ENCODE assay signal across 16 cellular contexts in the genomic region with DNA sequence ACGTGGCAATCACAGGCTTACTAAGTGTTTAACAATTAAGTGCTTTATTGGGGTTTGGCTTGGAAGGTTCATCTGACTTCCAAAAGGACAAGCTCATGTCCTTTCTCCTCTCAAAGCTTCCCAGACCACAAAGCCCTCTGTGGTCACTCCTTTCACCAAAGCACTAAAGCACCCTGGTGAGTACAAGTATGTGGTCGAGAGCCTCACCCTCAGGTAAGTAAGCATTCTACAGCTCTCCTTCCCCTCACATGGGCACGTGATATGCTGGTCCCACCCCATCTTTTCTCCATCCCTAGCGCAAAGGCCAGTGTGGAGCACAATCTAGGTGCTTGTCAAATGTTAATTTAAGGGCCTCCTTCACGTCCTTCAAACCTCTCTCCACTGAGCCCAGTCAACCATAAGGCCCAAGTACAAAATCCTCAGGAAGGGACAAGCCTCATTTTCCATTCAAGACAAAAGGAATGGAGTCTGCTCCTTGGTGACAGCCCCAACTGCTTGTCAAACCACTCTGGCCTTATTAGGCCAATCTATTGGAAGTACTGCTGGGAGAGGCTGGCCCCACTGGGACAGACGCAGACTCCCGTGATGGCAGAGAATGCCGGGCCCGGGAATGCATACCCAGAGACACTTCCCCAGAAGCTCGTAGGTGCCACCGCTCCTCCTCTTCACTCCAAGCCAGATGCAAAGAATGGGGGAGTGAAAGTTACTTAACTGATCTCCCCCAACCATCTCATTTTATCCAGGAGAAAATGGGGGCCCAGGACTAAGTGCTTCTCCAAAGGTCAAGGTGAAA. TPM values are rescaled to one million over a fixed set of nuclear protein-coding genes. Genes with fewer than 3 reads are reported as not detected.
DNase-seq lines count a peak whose midpoint lies in the region; ATAC-seq and TF ChIP-seq lines count a peak whose summit lies in the region.
"Had no signal": no experiment of that assay in that cellular context is flagged by ENCODE, and none has a peak within 500 bp of the region (broad histone marks: within the 10 kb centered on the region; RNA-seq: fewer than 3 reads in every experiment).

No MANE protein-coding gene starts in this region.

- no peaks in the 10 kb centered on the region for H3K9me3 ChIP-seq in DND-41 (ENCODE audit: insufficient read depth, low read length, severe bottlenecking)
- H3K9me3 ChIP-seq in neural progenitor cell (ENCODE audit: low read depth), result no peaks in the 10 kb centered on the region
- H3K9me3 ChIP-seq: HAP-1, pancreas had no signal

- no peak overlapping the region for H3K27ac Mint-ChIP-seq in neural progenitor cell
- H3K27ac Mint-ChIP-seq: stimulated activated naive CD8-positive, alpha-beta T cell treated with anti-CD3 and anti-CD28 coated beads, Interleukin-15, Interleukin-2, amounts not matched to agents 100 ng/mL and 50 ng/mL, for 24 hours had no signal

- no peaks in the 10 kb centered on the region for H3K27me3 ChIP-seq in DND-41 (ENCODE audit: insufficient read depth, low read length, poor library complexity)
- H3K27me3 ChIP-seq in neural progenitor cell, result no peaks in the 10 kb centered on the region
- H3K27me3 ChIP-seq: pancreas had no signal

- H3K9me3 Mint-ChIP-seq in neural progenitor cell, result no peaks in the 10 kb centered on the region
- H3K9me3 Mint-ChIP-seq: stimulated activated naive CD8-positive, alpha-beta T cell treated with anti-CD3 and anti-CD28 coated beads, Interleukin-15, Interleukin-2, amounts not matched to agents 100 ng/mL and 50 ng/mL, for 24 hours had no signal

- H3K27me3 Mint-ChIP-seq in neural progenitor cell (ENCODE audit: insufficient read depth, low read depth), result peaks cover 4% of the 10 kb centered on the region
- H3K27me3 Mint-ChIP-seq: stimulated activated naive CD8-positive, alpha-beta T cell treated with anti-CD3 and anti-CD28 coated beads, Interleukin-15, Interleukin-2, amounts not matched to agents 100 ng/mL and 50 ng/mL, for 24 hours had no signal

- H3K4me2 ChIP-seq in DND-41 (ENCODE audit: insufficient read depth, low read length), result no peak overlapping the region
- no peak overlapping the region for H3K4me2 ChIP-seq in neural progenitor cell
- H3K4me2 ChIP-seq: smooth muscle cell had no signal

- peaks cover 82% of the 10 kb centered on the region for H3F3A ChIP-seq in neural progenitor cell (ENCODE audit: low read depth)

- H2AFZ ChIP-seq in DND-41 (ENCODE audit: low read depth, low read length) (no peak overlapping the region), neural progenitor cell (replicated peaks) (no peak overlapping the region)

- ATAC-seq in DND-41 (ENCODE audit: insufficient read depth, low read depth) (no peak), HG03025 (IDR thresholded peaks at IDR 0.05; ENCODE audit: low FRiP score, unreplicated experiment) (no peak)
- ATAC-seq: pancreas had no signal

- H3K9ac ChIP-seq in DND-41 (ENCODE audit: low read depth, low read length) (no peak overlapping the region), neural progenitor cell (no peak overlapping the region)

- peaks cover 94% of the 10 kb centered on the region for H3K36me3 ChIP-seq in DND-41 (ENCODE audit: insufficient read depth, low read length)
- peaks cover 20% of the 10 kb centered on the region for H3K36me3 ChIP-seq in neural progenitor cell
- H3K36me3 ChIP-seq: pancreas had no signal

- H3K79me2 ChIP-seq in DND-41 (ENCODE audit: insufficient read depth, low read length) (peaks cover 75% of the 10 kb centered on the region), neural progenitor cell (ENCODE audit: low read depth) (peaks cover 54% of the 10 kb centered on the region)

- peaks cover 48% of the 10 kb centered on the region for H3K36me3 Mint-ChIP-seq in neural progenitor cell

- no peak overlapping the region for H3K4me3 Mint-ChIP-seq in neural progenitor cell
- H3K4me3 Mint-ChIP-seq: stimulated activated naive CD8-positive, alpha-beta T cell treated with anti-CD3 and anti-CD28 coated beads, Interleukin-15, Interleukin-2, amounts not matched to agents 100 ng/mL and 50 ng/mL, for 24 hours had no signal

- H3K4me3 ChIP-seq in DND-41 (ENCODE audit: low read depth in 1 of 2, low read length in 2 of 2), result no peak overlapping the region
- no peak overlapping the region for H3K4me3 ChIP-seq in NB4 (ENCODE audit: low read depth, low read length)
- H3K4me3 ChIP-seq in neural progenitor cell, result no peak overlapping the region
- H3K4me3 ChIP-seq: HAP-1, pancreas, smooth muscle cell had no signal

- H4K20me1 ChIP-seq in DND-41 (ENCODE audit: insufficient read depth, low read length) (peaks cover 69% of the 10 kb centered on the region), neural progenitor cell (ENCODE audit: low read depth) (peaks cover 66% of the 10 kb centered on the region)

- TF ChIP-seq POLR2A in NB4 (IDR thresholded peaks at IDR 0.05; ENCODE audit: extremely low read depth, insufficient read length), result peak; percentile 15

- H3K4me1 Mint-ChIP-seq in neural progenitor cell, result peaks cover 52% of the 10 kb centered on the region

- H3K27ac ChIP-seq in DND-41 (ENCODE audit: low read length), result no peak overlapping the region
- H3K27ac ChIP-seq in neural progenitor cell, result peak overlapping the region; percentile 32
- H3K27ac ChIP-seq: epithelial cell of prostate, pancreas had no signal

- peak; percentile 14 for DNase-seq in DND-41
- no peak for DNase-seq in NB4 (ENCODE audit: low read depth)
- peak; percentile 28 for DNase-seq in cerebellar cortex (ENCODE audit: low spot score)
- DNase-seq in neural progenitor cell (ENCODE audit: low spot score), result no peak
- no peak for DNase-seq in hepatic stellate cell (ENCODE audit: low spot score)
- DNase-seq in dedifferentiated amniotic fluid mesenchymal stem cell (ENCODE audit: extremely low spot score), result no peak
- DNase-seq: activated CD8-positive, alpha-beta memory T cell treated with anti-CD3 and anti-CD28 coated beads, Interleukin-2, amount 50 U/mL, for 4 hours; KBM-7; NCI-H446 treated with DMSO at 0.1 percent for 48 hours; OCI-M1; pancreas had no signal

- H3K4me1 ChIP-seq in DND-41 (ENCODE audit: insufficient read depth, low read length), result peaks cover 36% of the 10 kb centered on the region
- peaks cover 45% of the 10 kb centered on the region for H3K4me1 ChIP-seq in neural progenitor cell

- TF ChIP-seq CTCF in DND-41 (IDR thresholded peaks at IDR 0.05; ENCODE audit: borderline replicate concordance, extremely low read depth, low read length, poor library complexity, severe bottlenecking), result no peak
- no peak for TF ChIP-seq CTCF in NB4 (IDR thresholded peaks at IDR 0.05; ENCODE audit: low read depth, low read length)
- TF ChIP-seq CTCF in neural progenitor cell (IDR thresholded peaks at IDR 0.05), result no peak

RNA-seq across cellular contexts. Expression of a gene that starts 7.8 kb away (rescaled TPM):
- 356 and 519 TPM in 2 replicates for total RNA-seq in neural progenitor cell (ENCODE audit: low replicate concordance)

RNA-seq across cellular contexts. Expression of a gene that starts 22.9 kb away (rescaled TPM):
- 1.1 and 3.7 TPM in 2 replicates for total RNA-seq in neural progenitor cell (ENCODE audit: low replicate concordance)

RNA-seq across cellular contexts. Expression of a gene that starts 39.2 kb away (rescaled TPM):
- 15.2 and 17.1 TPM in 2 replicates for total RNA-seq in neural progenitor cell (ENCODE audit: low replicate concordance)

Comparison
In these comparisons a context has a peak if more than half of its experiments do, and no peak if none do; other contexts are left out.
1. DNase-seq: peak in DND-41 (single experiment) and cerebellar cortex (single experiment); none in NB4 (single experiment), neural progenitor cell (single experiment), hepatic stellate cell (single experiment) and dedifferentiated amniotic fluid mesenchymal stem cell (single experiment).